14 cellular contexts compared by ENCODE assay signal in the genomic region with DNA sequence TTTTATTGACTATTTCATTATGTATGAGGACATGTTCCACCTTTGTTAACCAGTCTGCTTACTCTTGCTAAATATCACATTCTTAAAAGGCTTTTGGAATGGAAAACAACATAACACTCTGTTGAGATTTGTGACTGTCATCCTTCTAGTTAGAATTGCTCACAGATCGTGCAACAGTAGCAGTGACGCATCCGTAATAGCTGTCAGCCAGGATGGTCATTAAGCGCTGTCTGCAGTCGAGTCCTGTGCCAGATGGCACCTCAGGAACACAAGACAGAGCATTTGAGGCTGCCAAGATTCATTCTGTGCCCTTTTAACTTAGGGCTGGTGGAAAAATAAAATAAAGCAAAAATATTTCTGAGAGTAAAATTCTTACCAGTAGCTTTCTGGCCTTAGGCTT.
DNase-seq lines count a peak whose midpoint lies in the region; ATAC-seq and TF ChIP-seq lines count a peak whose summit lies in the region.
"Had no signal": no experiment of that assay in that cellular context is flagged by ENCODE, and none has a peak within 500 bp of the region (broad histone marks: within the 10 kb centered on the region; RNA-seq: fewer than 3 reads in every experiment).

No MANE protein-coding gene starts in this region.

- H3K4me3 ChIP-seq in body of pancreas (no peak overlapping the region), PC-9 (no peak overlapping the region)
- H3K4me3 ChIP-seq: K562 had no signal

- peak; percentile 87 for DNase-seq in DMS 273 treated with DMSO at 0.1 percent for 48 hours (lab: John Stamatoyannopoulos, UW)
- DNase-seq in NCI-H2227 treated with DMSO at 0.1 percent for 48 hours (lab: John Stamatoyannopoulos, UW) = peak; percentile 78
- DNase-seq in body of pancreas = peak in 2 of 4 donors; percentile 4 to 6
- DNase-seq in left kidney (ENCODE audit: low read depth, low spot score) = peak; percentile 15
- DNase-seq in PC-9 = no peak
- DNase-seq in activated CD4-positive, alpha-beta T cell treated with anti-CD3 and anti-CD28 coated beads, Interleukin-2, amount 50 U/mL, for 48 hours = no peak
- DNase-seq: activated B cell treated with CpG ODN at 0.5 μM for 24 hours; activated T-cell treated with anti-CD3 and anti-CD28 coated beads for 4 hours; effector memory CD4-positive, alpha-beta T cell; stimulated activated CD4-positive, alpha-beta T cell treated with anti-CD3 and anti-CD28 coated beads, Interleukin-2, amount 100 ng/mL, for 48 hours; stimulated activated naive B cell treated with anti-CD40 and anti-IgM and Interleukin-4, amounts not matched to agents 10 μg/mL and 1 μg/mL and 100 μg/mL, for 72 hours had no signal

- no peaks in the 10 kb centered on the region for H3K27me3 ChIP-seq in body of pancreas
- H3K27me3 ChIP-seq in PC-9 (ENCODE audit: insufficient read depth, low read depth) = no peaks in the 10 kb centered on the region

- intact Hi-C loops in body of pancreas (cut with DNase I) = no loop called here
- intact Hi-C loops in PC-9 (cut with micrococcal nuclease; ENCODE audit: unreplicated experiment) = no loop called here

- peak; percentile 27 for ATAC-seq in body of pancreas
- no peak for ATAC-seq in HG02623 (IDR thresholded peaks at IDR 0.05; ENCODE audit: unreplicated experiment)
- no peak for ATAC-seq in GM21717 (IDR thresholded peaks at IDR 0.05; ENCODE audit: unreplicated experiment)
- ATAC-seq: K562; stimulated activated naive B cell treated with anti-CD40 and anti-IgM and Interleukin-4, amounts not matched to agents 10 μg/mL and 1 μg/mL and 100 μg/mL, for 72 hours had no signal

- POLR2A ChIA-PET in PC-9 (lab: Charles Lee; ENCODE audit: unreplicated experiment) = no interaction called here

- TF ChIP-seq POLR2A in body of pancreas (IDR thresholded peaks at IDR 0.05) = no peak

- no peak overlapping the region for H2AFZ ChIP-seq in PC-9

- H3K9me2 ChIP-seq in PC-9 (ENCODE audit: insufficient read depth) = no peaks in the 10 kb centered on the region

- TF ChIP-seq CTCF in body of pancreas (IDR thresholded peaks at IDR 0.05) (no peak), PC-9 (conservative IDR thresholded peaks at IDR 0.05) (no peak)

- H4K20me1 ChIP-seq in PC-9 (ENCODE audit: insufficient read depth) = no peaks in the 10 kb centered on the region

- no peaks in the 10 kb centered on the region for H3F3A ChIP-seq in PC-9 (ENCODE audit: insufficient read depth, low read depth)

- H3K36me3 ChIP-seq in body of pancreas (replicated peaks in 1 of 2; ENCODE audit: insufficient read depth in 1 of 2, low read depth in 2 of 2) = no peaks in the 10 kb centered on the region
- H3K36me3 ChIP-seq in PC-9 (ENCODE audit: low read depth) = no peaks in the 10 kb centered on the region

- no TSS peak for BruUV-seq in PC-9 (replicated peaks; lab: Mats Ljungman, UMichigan)

- WGBS in body of pancreas, 2 donors = 42 to 58% methylated on average over 5 of the region's 5 CpGs

- no peaks in the 10 kb centered on the region for H3K4me1 ChIP-seq in body of pancreas
- H3K4me1 ChIP-seq in PC-9 (replicated peaks; ENCODE audit: insufficient read depth) = no peaks in the 10 kb centered on the region

- no peaks in the 10 kb centered on the region for H3K79me2 ChIP-seq in PC-9 (ENCODE audit: low read depth)

- CTCF ChIA-PET in PC-9 (lab: Charles Lee) = no interaction called here

- H3K27ac ChIP-seq in body of pancreas = no peak overlapping the region
- H3K27ac ChIP-seq in PC-9 = no peak overlapping the region

- no peak overlapping the region for H3K4me2 ChIP-seq in PC-9

- H3K9me3 ChIP-seq in body of pancreas (no peaks in the 10 kb centered on the region), PC-9 (ENCODE audit: insufficient read depth, low read depth) (no peaks in the 10 kb centered on the region)

Comparison
In these comparisons a context has a peak if more than half of its experiments do, and no peak if none do; other contexts are left out.
1. DNase-seq: peak in DMS 273 treated with DMSO at 0.1 percent for 48 hours (single experiment), NCI-H2227 treated with DMSO at 0.1 percent for 48 hours (single experiment) and left kidney (single experiment); none in PC-9 (0 of 2) and activated CD4-positive, alpha-beta T cell treated with anti-CD3 and anti-CD28 coated beads, Interleukin-2, amount 50 U/mL, for 48 hours (0 of 2).